ENCODE assay signal across 21 cellular contexts in genomic region chr10:33631991-33632390, GRCh38.
DNase-seq lines count a peak whose midpoint lies in the region; ATAC-seq, FAIRE-seq and TF ChIP-seq lines count a peak whose summit lies in the region.
"Had no signal": no experiment of that assay in that cellular context is flagged by ENCODE, and none has a peak within 500 bp of the region (broad histone marks: within the 10 kb centered on the region; RNA-seq: fewer than 3 reads in every experiment).

No MANE protein-coding gene starts in this region.

- no peak overlapping the region for H3K27ac ChIP-seq in H1 (ENCODE audit: low read depth, low read length)
- H3K27ac ChIP-seq in neuronal stem cell (replicated peaks; ENCODE audit: low read length), result no peak overlapping the region
- no peak overlapping the region for H3K27ac ChIP-seq in ascending aorta
- H3K27ac ChIP-seq in lower lobe of right lung, result no peak overlapping the region
- H3K27ac ChIP-seq: C4-2B, GM23248 had no signal

- WGBS in H1 (ENCODE audit: extremely low coverage in 1 of 2, insufficient coverage in 1 of 2, insufficient read length in 1 of 2, insufficient replicate concordance in 2 of 2, low coverage in 1 of 2, low lambda C conversion rate in 2 of 2, missing lambda C conversion rate in 1 of 2), 2 experiments, result 93% methylated on average over 3 of the region's 3 CpGs; no CpG with 5 or more reads in 1 of the 2 experiments
- no CpG with 5 or more reads among the region's 3 CpGs for WGBS in neuronal stem cell (ENCODE audit: extremely low coverage in 2 of 2, insufficient read length in 2 of 2, insufficient replicate concordance in 1 of 2), 2 donors

- H2BK5ac ChIP-seq in H1 (ENCODE audit: low read depth, low read length), result no peak overlapping the region
- H2BK5ac ChIP-seq in neuronal stem cell (ENCODE audit: low read length), result no peak overlapping the region

- no peak overlapping the region for H3K4ac ChIP-seq in H1 (replicated peaks; ENCODE audit: insufficient read length, low read depth, low read length)
- H3K4ac ChIP-seq in neuronal stem cell (ENCODE audit: low read length), result no peak overlapping the region

- H3K4me1 ChIP-seq in H1 (replicated peaks in 1 of 4; ENCODE audit: control insufficient read depth in 3 of 4, insufficient read depth in 4 of 4, low read length in 3 of 4), result no peaks in the 10 kb centered on the region
- peaks cover 0 to 4% of the 10 kb centered on the region in 2 donors for H3K4me1 ChIP-seq in neuronal stem cell (ENCODE audit: control insufficient read depth in 2 of 2, insufficient read depth in 1 of 2, low read depth in 1 of 2, low read length in 2 of 2)
- H3K4me1 ChIP-seq in ascending aorta, result no peaks in the 10 kb centered on the region
- H3K4me1 ChIP-seq in lower lobe of right lung, result no peaks in the 10 kb centered on the region
- H3K4me1 ChIP-seq: Caco-2 had no signal

- H2AK5ac ChIP-seq in H1 (ENCODE audit: low read depth, low read length) (no peak overlapping the region), neuronal stem cell (ENCODE audit: low read depth, low read length) (no peak overlapping the region)

- no peak overlapping the region for H2BK20ac ChIP-seq in H1 (ENCODE audit: low read length)

- CTCF ChIA-PET in H1 (lab: Charles Lee; ENCODE audit: partially characterized antibody), result interaction anchor here (1.0 kb wide), 1 partner anchor 296 kb away, joined by 3 read pairs; no protein-coding TSS in a partner anchor

- TF ChIP-seq CTCF in H1 (IDR thresholded peaks at IDR 0.05; ENCODE audit: control extremely low read depth in 1 of 3, insufficient read depth in 1 of 3, low read depth in 1 of 3, low read length in 3 of 3), result no peak
- TF ChIP-seq CTCF in ascending aorta (IDR thresholded peaks at IDR 0.05), result no peak
- TF ChIP-seq CTCF in lower lobe of right lung (IDR thresholded peaks at IDR 0.05), result no peak

- H2BK15ac ChIP-seq in H1 (ENCODE audit: low read length) (no peak overlapping the region), neuronal stem cell (ENCODE audit: low read length) (no peak overlapping the region)

- no peak for TF ChIP-seq POLR2A in H1 (IDR thresholded peaks at IDR 0.05; ENCODE audit: control extremely low read depth in 1 of 2, low read depth in 2 of 2, low read length in 2 of 2)

- H3K14ac ChIP-seq in H1 (ENCODE audit: insufficient read length) (no peak overlapping the region), neuronal stem cell (ENCODE audit: low read length) (peak overlapping the region; percentile 63)

- H3K27me3 ChIP-seq in H1 (replicated peaks in 1 of 4; ENCODE audit: control insufficient read depth in 3 of 4, extremely low read depth in 1 of 4, insufficient read depth in 3 of 4, low read length in 3 of 4) (no peaks in the 10 kb centered on the region), neuronal stem cell (ENCODE audit: control insufficient read depth in 3 of 3, insufficient read depth in 3 of 3, low read depth in 1 of 3, low read length in 3 of 3) (no peaks in the 10 kb centered on the region), ascending aorta (no peaks in the 10 kb centered on the region), lower lobe of right lung (ENCODE audit: low read depth) (no peaks in the 10 kb centered on the region)

- H4K20me1 ChIP-seq in H1 (replicated peaks in 1 of 2; ENCODE audit: control insufficient read depth in 1 of 2, insufficient read depth in 2 of 2, low read length in 2 of 2), result no peaks in the 10 kb centered on the region

- H3K79me1 ChIP-seq in H1 (ENCODE audit: low read depth, low read length) (no peaks in the 10 kb centered on the region), neuronal stem cell (ENCODE audit: low read depth, low read length) (no peaks in the 10 kb centered on the region)

- TF ChIP-seq RAD21 in H1 (IDR thresholded peaks at IDR 0.05 in 1 of 2, conservative IDR thresholded peaks at IDR 0.05 in 1 of 2; ENCODE audit: low read depth in 2 of 2, low read length in 2 of 2), result no peak

- no peak for ATAC-seq in lower lobe of right lung

- no peak overlapping the region for H3K56ac ChIP-seq in H1 (replicated peaks; ENCODE audit: insufficient read length, low read depth, low read length)

- no peak overlapping the region for H2BK12ac ChIP-seq in H1 (ENCODE audit: low read depth, low read length)
- H2BK12ac ChIP-seq in neuronal stem cell (ENCODE audit: low read length), result peak overlapping the region; percentile 73

- no peaks in the 10 kb centered on the region for H3K23me2 ChIP-seq in H1 (ENCODE audit: low read depth, low read length)

- no peak for FAIRE-seq in H1 (lab: Jason Lieb, UNC)
- FAIRE-seq: A204.1, D721Med, GM12892, GM18507, H54, HTR-8/SVneo had no signal

- intact Hi-C loops in ascending aorta (cut with DNase I), result no loop called here
- intact Hi-C loops in lower lobe of right lung (cut with DNase I), result no loop called here

- no peak overlapping the region for H3K4me3 ChIP-seq in H1 (ENCODE audit: extremely low read depth in 1 of 4, insufficient read depth in 2 of 4, low read depth in 3 of 4, low read length in 4 of 4)
- no peak overlapping the region for H3K4me3 ChIP-seq in neuronal stem cell (ENCODE audit: low read length in 2 of 2)
- no peak overlapping the region for H3K4me3 ChIP-seq in ascending aorta
- no peak overlapping the region for H3K4me3 ChIP-seq in lower lobe of right lung
- H3K4me3 ChIP-seq: GM23248 had no signal

- no peak overlapping the region for H4K91ac ChIP-seq in H1 (replicated peaks; ENCODE audit: insufficient read length, low read length)
- no peak overlapping the region for H4K91ac ChIP-seq in neuronal stem cell (ENCODE audit: low read depth, low read length, poor library complexity)

- no peak overlapping the region for H4K5ac ChIP-seq in H1 (ENCODE audit: insufficient read length, low read depth, low read length)

- 0 out of 2 replicates have a peak overlapping the region, but pooled peaks have one; percentile 41 for H2AFZ ChIP-seq in H1 (ENCODE audit: low read length)
- peak overlapping the region; percentile 23 for H2AFZ ChIP-seq in neuronal stem cell (ENCODE audit: low read length)
- H2AFZ ChIP-seq: GM23248 had no signal

- H3K9me3 ChIP-seq in H1 (ENCODE audit: insufficient read depth in 2 of 2, low read depth in 1 of 2, low read length in 1 of 2) (no peaks in the 10 kb centered on the region), neuronal stem cell (replicated peaks in 1 of 2; ENCODE audit: control insufficient read depth in 2 of 2, insufficient read depth in 1 of 2, low read depth in 1 of 2, low read length in 2 of 2) (no peaks in the 10 kb centered on the region), ascending aorta (no peaks in the 10 kb centered on the region), lower lobe of right lung (no peaks in the 10 kb centered on the region)
- H3K9me3 ChIP-seq: Caco-2 had no signal

- no peak for TF ChIP-seq EP300 in H1 (IDR thresholded peaks at IDR 0.05; ENCODE audit: borderline replicate concordance in 1 of 2, low read depth in 2 of 2, low read length in 2 of 2)

- H3K9ac ChIP-seq in H1 (replicated peaks in 1 of 4; ENCODE audit: extremely low read depth in 1 of 4, low read depth in 3 of 4, low read length in 3 of 4) (no peak overlapping the region), neuronal stem cell (ENCODE audit: low read depth, low read length, poor library complexity) (no peak overlapping the region)
- H3K9ac ChIP-seq: GM23248 had no signal

- H3K23ac ChIP-seq in H1 (ENCODE audit: insufficient read length) (no peak overlapping the region), neuronal stem cell (ENCODE audit: low read depth, low read length, poor library complexity) (no peak overlapping the region)

- H4K8ac ChIP-seq in H1 (ENCODE audit: extremely low read depth, insufficient read depth, low read length), result no peak overlapping the region
- H4K8ac ChIP-seq in neuronal stem cell (ENCODE audit: low read depth, low read length), result no peak overlapping the region

- POLR2A ChIA-PET in H1 (lab: Charles Lee; ENCODE audit: partially characterized antibody), result no interaction called here

- H3K36me3 ChIP-seq in H1 (ENCODE audit: control insufficient read depth in 2 of 4, insufficient read depth in 4 of 4, low read length in 3 of 4) (no peaks in the 10 kb centered on the region), neuronal stem cell (replicated peaks in 1 of 2; ENCODE audit: control insufficient read depth in 2 of 2, insufficient read depth in 2 of 2, low read length in 2 of 2) (no peaks in the 10 kb centered on the region), ascending aorta (no peaks in the 10 kb centered on the region), lower lobe of right lung (no peaks in the 10 kb centered on the region)

- DNase-seq in RPMI7951 (ENCODE audit: low read depth) (peak; percentile 35), H1 (ENCODE audit: low read depth in 1 of 2, low spot score in 2 of 2) (no peak), neuronal stem cell (ENCODE audit: low spot score) (no peak), ascending aorta (ENCODE audit: low spot score in 2 of 2) (no peak), NCI-H774 (lab: John Stamatoyannopoulos, UW) (no peak), lower lobe of right lung (no peak), NCI-H510A (lab: John Stamatoyannopoulos, UW) (no peak)
- DNase-seq: ACHN; CD4-positive, alpha-beta T cell; GDM1; GM23248; HCEC 1CT; IMR-90 had no signal

- H3K18ac ChIP-seq in H1 (ENCODE audit: extremely low read depth, low read length) (no peak overlapping the region), neuronal stem cell (ENCODE audit: low read length) (peak overlapping the region; percentile 52)

- H3K4me2 ChIP-seq in H1 (ENCODE audit: insufficient read depth in 1 of 2, low read depth in 2 of 2, low read length in 2 of 2) (no peak overlapping the region), neuronal stem cell (ENCODE audit: insufficient read depth, low read length, poor library complexity, severe bottlenecking) (no peak overlapping the region)

- H3K79me2 ChIP-seq in H1 (ENCODE audit: control insufficient read depth in 1 of 2, insufficient read depth in 2 of 2, low read length in 2 of 2), result no peaks in the 10 kb centered on the region

- H2BK120ac ChIP-seq in H1 (replicated peaks; ENCODE audit: low read depth, low read length), result no peak overlapping the region
- no peak overlapping the region for H2BK120ac ChIP-seq in neuronal stem cell (ENCODE audit: low read depth, low read length)

TF ChIP-seq in H1, 55 proteins besides CTCF, POLR2A, EP300 and RAD21 (continues in another document):
- no peak for TF ChIP-seq TAF1 (IDR thresholded peaks at IDR 0.05; ENCODE audit: low read depth, low read length)
- TF ChIP-seq KDM1A (IDR thresholded peaks at IDR 0.05; ENCODE audit: borderline replicate concordance, low read length), result no peak
- no peak for TF ChIP-seq CTBP2 (IDR thresholded peaks at IDR 0.05; ENCODE audit: borderline replicate concordance, insufficient read depth, insufficient read length, low read length)
- no peak for TF ChIP-seq RFX5 (IDR thresholded peaks at IDR 0.05; ENCODE audit: borderline replicate concordance, low read depth, low read length)
- no peak for TF ChIP-seq RBBP5 (IDR thresholded peaks at IDR 0.05; ENCODE audit: borderline replicate concordance, low read depth, low read length)
- TF ChIP-seq EZH2 (IDR thresholded peaks at IDR 0.05; ENCODE audit: low read depth, low read length, severe bottlenecking), result no peak
- no peak for TF ChIP-seq RXRA (IDR thresholded peaks at IDR 0.05; ENCODE audit: insufficient read depth, low read depth, low read length)
- no peak for TF ChIP-seq GTF2F1 (IDR thresholded peaks at IDR 0.05; ENCODE audit: borderline replicate concordance, low read depth, low read length)
- no peak for TF ChIP-seq CBX5 (IDR thresholded peaks at IDR 0.05; ENCODE audit: low read depth, low read length)
